Comparison of ENCODE assay signal across 14 cellular contexts in genomic region chr5:179379321-179379890, GRCh38. TPM values are rescaled to one million over a fixed set of nuclear protein-coding genes. Genes with fewer than 3 reads are reported as not detected.
"Had no signal": no experiment of that assay in that cellular context is flagged by ENCODE, and none has a peak within 500 bp of the region (broad histone marks: within the 10 kb centered on the region; RNA-seq: fewer than 3 reads in every experiment).

No MANE protein-coding gene starts in this region.

- H3K4me1 ChIP-seq: left ventricle myocardium inferior, sigmoid colon, tibial nerve had no signal

- ATAC-seq: activated CD8-positive, alpha-beta T cell treated with anti-CD3 and anti-CD28 coated beads for 36 hours; activated T-cell treated with anti-CD3 and anti-CD28 coated beads, Interleukin-2, amount 50 U/mL, for 4 hours; stimulated activated naive B cell treated with anti-CD40 and anti-IgM and Interleukin-4, amounts not matched to agents 10 μg/mL and 1 μg/mL and 100 μg/mL, for 72 hours had no signal

- H3K27ac ChIP-seq: left ventricle myocardium inferior, sigmoid colon, SK-N-MC, tibial nerve had no signal

- H3K4me3 ChIP-seq: left ventricle myocardium inferior, sigmoid colon, SK-N-MC, tibial nerve had no signal

- H3K36me3 ChIP-seq: left ventricle myocardium inferior, sigmoid colon, tibial nerve had no signal

- DNase-seq: activated CD4-positive, alpha-beta T cell treated with anti-CD3 and anti-CD28 coated beads for 4 hours; activated CD8-positive, alpha-beta T cell treated with anti-CD3 and anti-CD28 coated beads for 36 hours; activated gamma-delta T cell; activated naive CD8-positive, alpha-beta T cell treated with anti-CD3 and anti-CD28 coated beads for 36 hours; activated T-cell treated with anti-CD3 and anti-CD28 coated beads, Interleukin-2, amount 50 U/mL, for 4 hours; left ventricle myocardium inferior; nucleus accumbens; stimulated activated CD4-positive, alpha-beta T cell treated with anti-CD3 and anti-CD28 coated beads, Interleukin-15, amount 100 ng/mL, for 24 hours; stimulated activated CD4-positive, alpha-beta T cell treated with anti-CD3 and anti-CD28 coated beads, Interleukin-4, amount 100 ng/mL, for 1 hour; stimulated activated naive B cell treated with anti-CD40 and anti-IgM and Interleukin-4, amounts not matched to agents 10 μg/mL and 1 μg/mL and 100 μg/mL, for 72 hours had no signal

- H3K9me3 ChIP-seq: left ventricle myocardium inferior, sigmoid colon, tibial nerve had no signal

- H3K27me3 ChIP-seq: sigmoid colon, tibial nerve had no signal

RNA-seq across cellular contexts. Expression of gene ADAMTS2, which starts 34.1 kb away (rescaled TPM):
- total RNA-seq: activated CD8-positive, alpha-beta T cell treated with anti-CD3 and anti-CD28 coated beads for 36 hours; activated naive CD8-positive, alpha-beta T cell treated with anti-CD3 and anti-CD28 coated beads for 36 hours; pulmonary artery endothelial cell had no signal
